ENCODE assay signal across 2 cellular contexts in the genomic region with DNA sequence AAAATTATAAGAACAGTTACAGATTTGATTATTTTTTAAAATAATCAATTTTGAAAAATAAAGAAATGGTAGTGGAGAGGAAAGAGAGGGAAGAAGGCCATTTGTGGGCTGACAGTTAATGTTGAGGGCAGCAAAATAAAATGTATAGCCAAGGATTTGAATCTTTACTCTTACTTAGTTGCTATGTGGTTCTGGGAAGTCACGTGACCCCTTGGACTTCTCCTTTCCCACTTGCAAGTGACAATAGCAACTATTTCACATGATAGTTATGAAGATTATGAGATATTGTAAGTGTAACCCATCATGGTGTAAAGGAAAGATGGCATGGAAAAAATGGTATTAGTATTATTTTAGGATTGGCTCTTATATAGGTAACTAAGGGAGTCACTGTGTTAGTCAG.
TF ChIP-seq lines count a peak whose summit lies in the region.

No MANE protein-coding gene starts in this region.

TF ChIP-seq in HepG2, 621 proteins besides CTCF, POLR2A, EP300 and RAD21 (continued from another document):
- TF ChIP-seq RAD51 (IDR thresholded peaks at IDR 0.05; ENCODE audit: borderline replicate concordance) (peak; percentile 67; the same call in 1 of the 2 replicates), MATR3 (CRISPR knock-in tag; IDR thresholded peaks at IDR 0.05) (no peak)
TF ChIP-seq in HepG2: peak in this region for 2.

TF ChIP-seq in K562, 482 proteins besides CTCF, POLR2A, EP300 and RAD21 (continued from another document):
- TF ChIP-seq, protein P1, sequence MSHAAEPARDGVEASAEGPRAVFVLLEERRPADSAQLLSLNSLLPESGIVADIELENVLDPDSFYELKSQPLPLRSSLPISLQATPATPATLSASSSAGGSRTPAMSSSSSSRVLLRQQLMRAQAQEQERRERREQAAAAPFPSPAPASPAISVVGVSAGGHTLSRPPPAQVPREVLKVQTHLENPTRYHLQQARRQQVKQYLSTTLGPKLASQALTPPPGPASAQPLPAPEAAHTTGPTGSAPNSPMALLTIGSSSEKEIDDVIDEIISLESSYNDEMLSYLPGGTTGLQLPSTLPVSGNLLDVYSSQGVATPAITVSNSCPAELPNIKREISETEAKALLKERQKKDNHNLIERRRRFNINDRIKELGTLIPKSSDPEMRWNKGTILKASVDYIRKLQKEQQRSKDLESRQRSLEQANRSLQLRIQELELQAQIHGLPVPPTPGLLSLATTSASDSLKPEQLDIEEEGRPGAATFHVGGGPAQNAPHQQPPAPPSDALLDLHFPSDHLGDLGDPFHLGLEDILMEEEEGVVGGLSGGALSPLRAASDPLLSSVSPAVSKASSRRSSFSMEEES (CRISPR knock-in tag; IDR thresholded peaks at IDR 0.05) = peak; percentile 92
- TF ChIP-seq, protein P2, sequence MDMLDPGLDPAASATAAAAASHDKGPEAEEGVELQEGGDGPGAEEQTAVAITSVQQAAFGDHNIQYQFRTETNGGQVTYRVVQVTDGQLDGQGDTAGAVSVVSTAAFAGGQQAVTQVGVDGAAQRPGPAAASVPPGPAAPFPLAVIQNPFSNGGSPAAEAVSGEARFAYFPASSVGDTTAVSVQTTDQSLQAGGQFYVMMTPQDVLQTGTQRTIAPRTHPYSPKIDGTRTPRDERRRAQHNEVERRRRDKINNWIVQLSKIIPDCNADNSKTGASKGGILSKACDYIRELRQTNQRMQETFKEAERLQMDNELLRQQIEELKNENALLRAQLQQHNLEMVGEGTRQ (CRISPR knock-in tag; IDR thresholded peaks at IDR 0.05) = 0 out of 2 replicates have a peak, but pooled peaks have one; percentile 5
- TF ChIP-seq ESRRA (IDR thresholded peaks at IDR 0.05; ENCODE audit: borderline replicate concordance, low read depth) = no peak
TF ChIP-seq in K562: peak in this region for 3.
